Comparison of ENCODE assay signal across 13 cellular contexts in the genomic region with DNA sequence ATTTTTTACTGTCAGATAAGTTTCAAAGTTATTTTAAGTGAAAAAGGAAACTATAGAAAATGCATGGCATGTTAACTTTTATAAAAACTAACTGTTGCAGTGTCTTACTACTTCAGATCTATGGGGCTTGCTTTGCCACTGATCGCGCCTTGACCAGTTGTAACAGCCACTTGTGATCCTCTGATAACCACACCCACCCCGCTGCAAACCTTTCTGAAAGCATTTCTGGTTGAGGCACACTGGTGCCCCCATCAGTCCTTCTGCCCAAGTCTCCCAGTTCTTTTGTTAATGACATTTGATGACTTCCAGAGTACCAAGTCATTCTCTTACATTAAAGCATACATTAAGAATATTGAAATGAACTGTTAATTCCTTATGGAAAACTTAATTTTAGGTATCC.
DNase-seq lines count a peak whose midpoint lies in the region; ATAC-seq and TF ChIP-seq lines count a peak whose summit lies in the region.
"Had no signal": no experiment of that assay in that cellular context is flagged by ENCODE, and none has a peak within 500 bp of the region (broad histone marks: within the 10 kb centered on the region; RNA-seq: fewer than 3 reads in every experiment).

No MANE protein-coding gene starts in this region.

- no peaks in the 10 kb centered on the region for H3K36me3 ChIP-seq in mesendoderm (ENCODE audit: control insufficient read depth, insufficient read depth, low read length)
- no peaks in the 10 kb centered on the region for H3K36me3 ChIP-seq in vagina

- ATAC-seq in left ventricle myocardium superior: peak; percentile 49
- ATAC-seq in activated CD8-positive, alpha-beta T cell treated with anti-CD3 and anti-CD28 coated beads, Interleukin-2, amount 10 ng/mL, durations not matched to agents 7 days and 5 days: no peak
- no peak for ATAC-seq in HG02973 (IDR thresholded peaks at IDR 0.05; ENCODE audit: unreplicated experiment)
- no peak for ATAC-seq in GM21515 (IDR thresholded peaks at IDR 0.05; ENCODE audit: unreplicated experiment)

- H4K5ac ChIP-seq in mesendoderm (ENCODE audit: low read length): no peak overlapping the region

- no CpG with 5 or more reads among the region's 3 CpGs for WGBS in mesendoderm (ENCODE audit: extremely low coverage, insufficient coverage, low lambda C conversion rate)

- no peak overlapping the region for H3K23ac ChIP-seq in mesendoderm (ENCODE audit: low read length)

- TF ChIP-seq CTCF in vagina (IDR thresholded peaks at IDR 0.05): no peak

- peaks cover 34% of the 10 kb centered on the region for H3K79me2 ChIP-seq in mesendoderm (ENCODE audit: control insufficient read depth, insufficient read depth, low read length)

- H4K8ac ChIP-seq in mesendoderm (ENCODE audit: low read depth, low read length): no peak overlapping the region

- no peak overlapping the region for H2BK120ac ChIP-seq in mesendoderm (ENCODE audit: low read depth, low read length)

- H3K27ac Mint-ChIP-seq in activated CD8-positive, alpha-beta T cell treated with anti-CD3 and anti-CD28 coated beads, Interleukin-2, amount 10 ng/mL, durations not matched to agents 7 days and 5 days: peak overlapping the region; percentile 46
- H3K27ac Mint-ChIP-seq: activated naive CD8-positive, alpha-beta T cell treated with anti-CD3 and anti-CD28 coated beads, Interleukin-2, amount 10 ng/mL, durations not matched to agents 7 days and 5 days had no signal

- H3K4me1 Mint-ChIP-seq in activated CD8-positive, alpha-beta T cell treated with anti-CD3 and anti-CD28 coated beads, Interleukin-2, amount 10 ng/mL, durations not matched to agents 7 days and 5 days (ENCODE audit: low read depth): peaks cover 44% of the 10 kb centered on the region

- H3K9me3 Mint-ChIP-seq in activated CD8-positive, alpha-beta T cell treated with anti-CD3 and anti-CD28 coated beads, Interleukin-2, amount 10 ng/mL, durations not matched to agents 7 days and 5 days (ENCODE audit: insufficient read depth): no peaks in the 10 kb centered on the region
- H3K9me3 Mint-ChIP-seq: activated naive CD8-positive, alpha-beta T cell treated with anti-CD3 and anti-CD28 coated beads, Interleukin-2, amount 10 ng/mL, durations not matched to agents 7 days and 5 days had no signal

- TF ChIP-seq POLR2A in vagina (IDR thresholded peaks at IDR 0.05): no peak

- peaks cover 21% of the 10 kb centered on the region for H3K79me1 ChIP-seq in mesendoderm (ENCODE audit: low read length)

- H3K4me3 ChIP-seq in mesendoderm (ENCODE audit: low read length) (no peak overlapping the region), vagina (no peak overlapping the region)
- H3K4me3 ChIP-seq: SJSA1 had no signal

- H3K4me2 ChIP-seq in mesendoderm (ENCODE audit: low read length): no peak overlapping the region

- no peak overlapping the region for H2BK15ac ChIP-seq in mesendoderm (replicated peaks; ENCODE audit: low read depth)

- CTCF ChIA-PET in activated CD8-positive, alpha-beta T cell treated with anti-CD3 and anti-CD28 coated beads, Interleukin-2, amount 10 ng/mL, durations not matched to agents 7 days and 5 days (lab: Charles Lee): interaction anchor here (0.9 to 1.1 kb wide), 3 partner anchors 9 to 94 kb away, joined by 3 to 4 read pairs (median 3); no protein-coding TSS in a partner anchor

- H3K27ac ChIP-seq in mesendoderm (ENCODE audit: low read depth, low read length) (no peak overlapping the region), vagina (peak overlapping the region; percentile 55)
- H3K27ac ChIP-seq: SJSA1 had no signal

- DNase-seq in left ventricle myocardium superior (no peak), cardiac septum (ENCODE audit: low spot score) (no peak), mesendoderm (peak; percentile 89), vagina (ENCODE audit: extremely low spot score in 2 of 2) (peak in 1 of 2 donors; percentile 34), NCI-H2081 (lab: John Stamatoyannopoulos, UW) (no peak)
- no peak for DNase-seq in activated CD8-positive, alpha-beta T cell treated with anti-CD3 and anti-CD28 coated beads, Interleukin-2, amount 10 ng/mL, durations not matched to agents 7 days and 5 days
- DNase-seq: activated CD4-positive, alpha-beta T cell treated with anti-CD3 and anti-CD28 coated beads for 48 hours; activated naive CD8-positive, alpha-beta T cell treated with anti-CD3 and anti-CD28 coated beads, Interleukin-2, amount 10 ng/mL, durations not matched to agents 7 days and 5 days; head of caudate nucleus; MM.1S had no signal

- H3K4ac ChIP-seq in mesendoderm (ENCODE audit: low read depth, low read length): no peak overlapping the region

- no peak overlapping the region for H2BK5ac ChIP-seq in mesendoderm (ENCODE audit: low read length)

- no peak overlapping the region for H3K56ac ChIP-seq in mesendoderm (ENCODE audit: low read length)

- intact Hi-C loops in left ventricle myocardium superior (cut with micrococcal nuclease): no loop called here
- intact Hi-C loops in cardiac septum (cut with DNase I): no loop called here
- intact Hi-C loops in vagina (cut with DNase I): no loop called here

- H3K18ac ChIP-seq in mesendoderm (ENCODE audit: low read length): no peak overlapping the region

- no peaks in the 10 kb centered on the region for H3K27me3 ChIP-seq in mesendoderm (ENCODE audit: insufficient read depth, low read length, poor library complexity)
- no peaks in the 10 kb centered on the region for H3K27me3 ChIP-seq in vagina
- H3K27me3 ChIP-seq: SJSA1 had no signal

- no peak overlapping the region for H3K4me3 Mint-ChIP-seq in activated CD8-positive, alpha-beta T cell treated with anti-CD3 and anti-CD28 coated beads, Interleukin-2, amount 10 ng/mL, durations not matched to agents 7 days and 5 days
- H3K4me3 Mint-ChIP-seq: activated naive CD8-positive, alpha-beta T cell treated with anti-CD3 and anti-CD28 coated beads, Interleukin-2, amount 10 ng/mL, durations not matched to agents 7 days and 5 days had no signal

- no peaks in the 10 kb centered on the region for H3K27me3 Mint-ChIP-seq in activated CD8-positive, alpha-beta T cell treated with anti-CD3 and anti-CD28 coated beads, Interleukin-2, amount 10 ng/mL, durations not matched to agents 7 days and 5 days (ENCODE audit: low read depth)
- H3K27me3 Mint-ChIP-seq: activated naive CD8-positive, alpha-beta T cell treated with anti-CD3 and anti-CD28 coated beads, Interleukin-2, amount 10 ng/mL, durations not matched to agents 7 days and 5 days had no signal

- no peaks in the 10 kb centered on the region for H3K9me3 ChIP-seq in vagina
- H3K9me3 ChIP-seq: SJSA1 had no signal

- H3K4me1 ChIP-seq in mesendoderm (ENCODE audit: control insufficient read depth, low read depth, low read length): no peaks in the 10 kb centered on the region
- H3K4me1 ChIP-seq in vagina: peaks cover 75% of the 10 kb centered on the region

- no peak overlapping the region for H2AK5ac ChIP-seq in mesendoderm (ENCODE audit: low read length)

- no peak overlapping the region for H3K9ac ChIP-seq in mesendoderm (ENCODE audit: low read length)

- POLR2A ChIA-PET in activated CD8-positive, alpha-beta T cell treated with anti-CD3 and anti-CD28 coated beads, Interleukin-2, amount 10 ng/mL, durations not matched to agents 7 days and 5 days (lab: Charles Lee): interaction anchor here (0.8 kb wide), 1 partner anchor 18 kb away, joined by 3 read pairs; no protein-coding TSS in a partner anchor

- peaks cover 27% of the 10 kb centered on the region for H3K36me3 Mint-ChIP-seq in activated CD8-positive, alpha-beta T cell treated with anti-CD3 and anti-CD28 coated beads, Interleukin-2, amount 10 ng/mL, durations not matched to agents 7 days and 5 days (ENCODE audit: low read depth)
